In the genomic region with DNA sequence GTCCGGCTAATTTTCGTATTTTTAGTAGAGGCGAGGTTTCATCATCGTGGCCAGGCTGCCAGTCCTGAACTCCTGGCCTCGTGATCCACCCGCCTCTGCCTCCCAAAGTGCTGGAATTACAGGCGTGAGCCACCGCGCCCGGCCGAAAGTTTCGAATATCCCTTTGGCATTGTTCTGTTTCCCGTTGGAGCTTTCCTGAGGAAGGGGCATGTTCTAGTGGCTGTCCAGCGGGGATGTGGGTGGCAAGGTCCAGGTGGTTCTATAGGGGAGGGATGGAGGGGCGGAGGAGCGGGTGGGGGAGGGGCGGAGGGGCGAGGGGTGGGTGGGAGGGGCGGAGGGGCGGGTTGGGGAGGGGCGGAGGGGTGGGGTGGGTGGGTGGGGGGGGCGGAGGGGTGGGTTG, we compare ENCODE assay signal across 15 cellular contexts. TPM values are rescaled to one million over a fixed set of nuclear protein-coding genes. Genes with fewer than 3 reads are reported as not detected.
A peak's percentile ranks its signal among the peaks of the same experiment; 100 is the strongest.
DNase-seq lines count a peak whose midpoint lies in the region; ATAC-seq and TF ChIP-seq lines count a peak whose summit lies in the region.
"Had no signal": no experiment of that assay in that cellular context is flagged by ENCODE, and none has a peak within 500 bp of the region (broad histone marks: within the 10 kb centered on the region; RNA-seq: fewer than 3 reads in every experiment).

No MANE protein-coding gene starts in this region.

- H3K4me3 ChIP-seq in mucosa of descending colon: no peak overlapping the region

- no peak overlapping the region for H2BK15ac ChIP-seq in H9 (ENCODE audit: low read depth, low read length)

- no peak overlapping the region for H3K56ac ChIP-seq in H9 (ENCODE audit: insufficient read length, low read depth, low read length)

- H4K5ac ChIP-seq in H9 (ENCODE audit: insufficient read length, low read depth, low read length): no peak overlapping the region

- H3T11ph ChIP-seq in H9 (ENCODE audit: low read length): no peak overlapping the region

- CTCF ChIA-PET in CD4-positive, alpha-beta T cell (lab: Charles Lee): no interaction called here
- CTCF ChIA-PET in activated CD8-positive, alpha-beta T cell treated with anti-CD3 and anti-CD28 coated beads, Interleukin-2, amount 10 ng/mL, durations not matched to agents 7 days and 5 days (lab: Charles Lee): no interaction called here

- no peak overlapping the region for H3K4ac ChIP-seq in H9 (ENCODE audit: low read depth, low read length)

- peaks cover 14% of the 10 kb centered on the region for H3K36me3 Mint-ChIP-seq in CD4-positive, alpha-beta T cell (ENCODE audit: low read depth)
- H3K36me3 Mint-ChIP-seq in H9 (ENCODE audit: insufficient read depth in 1 of 3, low read depth in 3 of 3): peaks cover 7 to 18% (median 12%) of the 10 kb centered on the region in 3 experiments
- peaks cover 3% of the 10 kb centered on the region for H3K36me3 Mint-ChIP-seq in activated CD8-positive, alpha-beta T cell treated with anti-CD3 and anti-CD28 coated beads, Interleukin-2, amount 10 ng/mL, durations not matched to agents 7 days and 5 days (ENCODE audit: low read depth)

- H3K23me2 ChIP-seq in H9 (ENCODE audit: insufficient read length, low read depth, low read length, poor library complexity, severe bottlenecking): peaks cover 15% of the 10 kb centered on the region

- no peak overlapping the region for H2AFZ ChIP-seq in H9 (ENCODE audit: low read length)

- H2BK20ac ChIP-seq in H9 (ENCODE audit: low read depth, low read length, poor library complexity, severe bottlenecking): no peak overlapping the region

- no peak overlapping the region for H3K4me2 ChIP-seq in H9 (ENCODE audit: insufficient read depth, insufficient read length, low read length)

- peak overlapping the region; percentile 56 for H3K4me3 Mint-ChIP-seq in CD4-positive, alpha-beta T cell
- no peak overlapping the region for H3K4me3 Mint-ChIP-seq in H9
- peak overlapping the region; percentile 48 for H3K4me3 Mint-ChIP-seq in activated CD8-positive, alpha-beta T cell treated with anti-CD3 and anti-CD28 coated beads, Interleukin-2, amount 10 ng/mL, durations not matched to agents 7 days and 5 days

- no peak overlapping the region for H2BK12ac ChIP-seq in H9 (ENCODE audit: insufficient read length, low read depth, low read length)

- ATAC-seq in CD4-positive, alpha-beta T cell (ENCODE audit: poor library complexity): no peak
- ATAC-seq in activated CD8-positive, alpha-beta T cell treated with anti-CD3 and anti-CD28 coated beads, Interleukin-2, amount 10 ng/mL, durations not matched to agents 7 days and 5 days: no peak
- ATAC-seq in mucosa of descending colon (no peak), GM21737 (IDR thresholded peaks at IDR 0.05; ENCODE audit: unreplicated experiment) (no peak), GM18520 (IDR thresholded peaks at IDR 0.05; ENCODE audit: unreplicated experiment) (no peak), GM21447 (IDR thresholded peaks at IDR 0.05; ENCODE audit: unreplicated experiment) (no peak)
- ATAC-seq: heart right ventricle had no signal

- no peaks in the 10 kb centered on the region for H3K9me3 ChIP-seq in CD4-positive, alpha-beta T cell (ENCODE audit: control insufficient read depth, low read length)
- no peaks in the 10 kb centered on the region for H3K9me3 ChIP-seq in H9 (ENCODE audit: control insufficient read depth, low read depth, low read length)
- H3K9me3 ChIP-seq in mucosa of descending colon: no peaks in the 10 kb centered on the region
- H3K9me3 ChIP-seq: ascending aorta, esophagus squamous epithelium, heart right ventricle, prostate gland, thyroid gland had no signal

- H2BK5ac ChIP-seq in H9 (ENCODE audit: insufficient read length, low read length): no peak overlapping the region

- no peak overlapping the region for H2BK120ac ChIP-seq in H9 (ENCODE audit: low read depth, low read length, poor library complexity, severe bottlenecking)

- H4K91ac ChIP-seq in H9 (ENCODE audit: insufficient read length, low read depth, low read length): no peak overlapping the region

- no CpG with 5 or more reads among the region's 22 CpGs for WGBS in H9 (ENCODE audit: extremely low coverage, insufficient read length, low lambda C conversion rate)

- H3K27ac ChIP-seq in CD4-positive, alpha-beta T cell (ENCODE audit: low read depth, low read length): no peak overlapping the region
- no peak overlapping the region for H3K27ac ChIP-seq in H9 (ENCODE audit: insufficient read length, low read depth, low read length)
- H3K27ac ChIP-seq: ascending aorta had no signal

- peaks cover 40% of the 10 kb centered on the region for H3K4me1 Mint-ChIP-seq in CD4-positive, alpha-beta T cell (ENCODE audit: low read depth)
- peaks cover 23 to 34% of the 10 kb centered on the region in 2 experiments for H3K4me1 Mint-ChIP-seq in H9
- H3K4me1 Mint-ChIP-seq in activated CD8-positive, alpha-beta T cell treated with anti-CD3 and anti-CD28 coated beads, Interleukin-2, amount 10 ng/mL, durations not matched to agents 7 days and 5 days (ENCODE audit: low read depth): peaks cover 29% of the 10 kb centered on the region

- H3K27me3 ChIP-seq in CD4-positive, alpha-beta T cell (ENCODE audit: control insufficient read depth, insufficient read depth, low read length): no peaks in the 10 kb centered on the region
- H3K27me3 ChIP-seq in H9 (ENCODE audit: insufficient read depth, low read length): no peaks in the 10 kb centered on the region
- H3K27me3 ChIP-seq: ascending aorta, esophagus squamous epithelium, heart right ventricle, thyroid gland had no signal

- peaks cover 3% of the 10 kb centered on the region for H3K79me1 ChIP-seq in H9 (ENCODE audit: insufficient read depth, low read depth, low read length, poor library complexity, severe bottlenecking)

- peak overlapping the region; percentile 85 for H3K27ac Mint-ChIP-seq in CD4-positive, alpha-beta T cell
- H3K27ac Mint-ChIP-seq in H9: no peak overlapping the region
- H3K27ac Mint-ChIP-seq in activated CD8-positive, alpha-beta T cell treated with anti-CD3 and anti-CD28 coated beads, Interleukin-2, amount 10 ng/mL, durations not matched to agents 7 days and 5 days: peak overlapping the region; percentile 68

- no peaks in the 10 kb centered on the region for H3K27me3 Mint-ChIP-seq in CD4-positive, alpha-beta T cell
- peaks cover 19% of the 10 kb centered on the region for H3K27me3 Mint-ChIP-seq in H9 (ENCODE audit: low read depth)
- H3K27me3 Mint-ChIP-seq in activated CD8-positive, alpha-beta T cell treated with anti-CD3 and anti-CD28 coated beads, Interleukin-2, amount 10 ng/mL, durations not matched to agents 7 days and 5 days (ENCODE audit: low read depth): no peaks in the 10 kb centered on the region

- no peak overlapping the region for H3K23ac ChIP-seq in H9 (ENCODE audit: insufficient read length, low read depth, low read length)

- H3K36me3 ChIP-seq in mucosa of descending colon (ENCODE audit: low read depth): no peaks in the 10 kb centered on the region
- H3K36me3 ChIP-seq: ascending aorta, esophagus squamous epithelium, heart right ventricle, prostate gland, thyroid gland had no signal

- H4K8ac ChIP-seq in H9 (replicated peaks; ENCODE audit: insufficient read length, low read depth, low read length): no peak overlapping the region

- H2AK5ac ChIP-seq in H9 (ENCODE audit: insufficient read length, low read length): no peak overlapping the region

- POLR2A ChIA-PET in CD4-positive, alpha-beta T cell (lab: Charles Lee): interaction anchor here (1.1 to 2.2 kb wide), 2 partner anchors 38 to 60 kb away, joined by 3 to 15 read pairs; no protein-coding TSS in a partner anchor
- POLR2A ChIA-PET in activated CD8-positive, alpha-beta T cell treated with anti-CD3 and anti-CD28 coated beads, Interleukin-2, amount 10 ng/mL, durations not matched to agents 7 days and 5 days (lab: Charles Lee): interaction anchor here (0.7 kb wide), 1 partner anchor 436 kb away, joined by 3 read pairs; no protein-coding TSS in a partner anchor

- no peak overlapping the region for H3K9ac ChIP-seq in H9 (ENCODE audit: extremely low read depth, insufficient read length, low read length)

- H3K14ac ChIP-seq in H9 (ENCODE audit: insufficient read depth, low read length): no peak overlapping the region

- H3K79me2 ChIP-seq in H9 (ENCODE audit: insufficient read depth, low read length): peaks cover 24% of the 10 kb centered on the region

- no peaks in the 10 kb centered on the region for H3K9me3 Mint-ChIP-seq in CD4-positive, alpha-beta T cell
- peaks cover 13% of the 10 kb centered on the region in 2 experiments for H3K9me3 Mint-ChIP-seq in H9
- H3K9me3 Mint-ChIP-seq in activated CD8-positive, alpha-beta T cell treated with anti-CD3 and anti-CD28 coated beads, Interleukin-2, amount 10 ng/mL, durations not matched to agents 7 days and 5 days (ENCODE audit: insufficient read depth): no peaks in the 10 kb centered on the region

- no peak for DNase-seq in CD4-positive, alpha-beta T cell
- DNase-seq in H9 (peak; percentile 29), mucosa of descending colon (peak in 2 of 3 donors; percentile 69 to 70), SKM-1 treated with dmso at 0.1 percent for 144 hours (lab: John Stamatoyannopoulos, UW; ENCODE audit: unreplicated experiment) (no peak)
- no peak for DNase-seq in activated CD8-positive, alpha-beta T cell treated with anti-CD3 and anti-CD28 coated beads, Interleukin-2, amount 10 ng/mL, durations not matched to agents 7 days and 5 days
- DNase-seq: esophagus squamous epithelium, heart right ventricle, kidney, NCI-H1092 had no signal

- no peaks in the 10 kb centered on the region; the same call in 1 of the 2 replicates for H3K4me1 ChIP-seq in H9 (ENCODE audit: insufficient read depth, low read length)
- peaks cover 19% of the 10 kb centered on the region for H3K4me1 ChIP-seq in mucosa of descending colon (ENCODE audit: low read depth)

- H3K18ac ChIP-seq in H9 (ENCODE audit: insufficient read length, low read depth, low read length): no peak overlapping the region

- H4K20me1 ChIP-seq in H9 (ENCODE audit: control insufficient read depth, insufficient read depth, insufficient read length): no peaks in the 10 kb centered on the region

- TF ChIP-seq CTCF in CD4-positive, alpha-beta T cell (IDR thresholded peaks at IDR 0.05): no peak
- TF ChIP-seq CTCF in H9 (conservative IDR thresholded peaks at IDR 0.05): no peak
- TF ChIP-seq CTCF in mucosa of descending colon (IDR thresholded peaks at IDR 0.05): no peak

- intact Hi-C loops in CD4-positive, alpha-beta T cell (cut with DNase I, micrococcal nuclease): loop anchor here (5.0 kb wide), 5 partner anchors 62 to 837 kb away; a partner anchor contains a TSS
- intact Hi-C loops in mucosa of descending colon (cut with DNase I, micrococcal nuclease): no loop called here

RNA-seq across cellular contexts. Expression of a gene that starts 2.1 kb away (rescaled TPM):
- total RNA-seq in CD4-positive, alpha-beta T cell: 10 to 100 TPM; 68.7 to 71.6 TPM
- total RNA-seq in H9 (2021) (715 and 719 TPM in 2 replicates), mucosa of descending colon (1,000 to 10,000 TPM in 1 of 3 donors, 100 to 1,000 TPM in 2; 695 to 1,536 (median 896) TPM)
- 100 to 1,000 TPM; 207 to 217 TPM for total RNA-seq in activated CD8-positive, alpha-beta T cell treated with anti-CD3 and anti-CD28 coated beads, Interleukin-2, amount 10 ng/mL, durations not matched to agents 7 days and 5 days

RNA-seq across cellular contexts. Expression of a gene that starts 19.4 kb away (rescaled TPM):
- 1 to 10 TPM; 2.1 TPM for total RNA-seq in CD4-positive, alpha-beta T cell
- total RNA-seq in H9 (2021): 3.7 and 4.1 TPM in 2 replicates
- total RNA-seq in activated CD8-positive, alpha-beta T cell treated with anti-CD3 and anti-CD28 coated beads, Interleukin-2, amount 10 ng/mL, durations not matched to agents 7 days and 5 days: 1 to 10 TPM in 1 of 2 experiments, under 1 TPM in 1; 0.84 to 1.3 TPM
- under 1 TPM; 0.12 to 0.89 (median 0.17) TPM for total RNA-seq in mucosa of descending colon
- total RNA-seq: ascending aorta, thyroid gland had no signal

RNA-seq across cellular contexts. Expression of a gene that starts 26.5 kb away (rescaled TPM):
- 10 to 100 TPM; 41.6 to 46.3 TPM for total RNA-seq in CD4-positive, alpha-beta T cell
- 0.64 and 0.66 TPM in 2 replicates for total RNA-seq in H9 (2021)
- 10 to 100 TPM; 86.9 to 87.3 TPM for total RNA-seq in activated CD8-positive, alpha-beta T cell treated with anti-CD3 and anti-CD28 coated beads, Interleukin-2, amount 10 ng/mL, durations not matched to agents 7 days and 5 days
- total RNA-seq in mucosa of descending colon: 1 to 10 TPM in 2 of 3 donors, under 1 TPM in 1; 0.76 to 1.4 (median 1.4) TPM
- total RNA-seq: ascending aorta had no signal

RNA-seq across cellular contexts. Expression of a gene that starts 38.8 kb away (rescaled TPM):
- total RNA-seq in CD4-positive, alpha-beta T cell: 10 to 100 TPM; 38.5 to 43.4 TPM
- 109 and 112 TPM in 2 replicates for total RNA-seq in H9 (2021)
- total RNA-seq in activated CD8-positive, alpha-beta T cell treated with anti-CD3 and anti-CD28 coated beads, Interleukin-2, amount 10 ng/mL, durations not matched to agents 7 days and 5 days: 10 to 100 TPM; 49.0 to 53.0 TPM
- total RNA-seq in mucosa of descending colon: 10 to 100 TPM; 64.6 to 78.0 (median 71.2) TPM

Comparison
In these comparisons a context has a peak if more than half of its experiments do, and no peak if none do; other contexts are left out.
1. DNase-seq: peak in H9 (single experiment) and mucosa of descending colon (2 of 3); none in CD4-positive, alpha-beta T cell (0 of 10), activated CD8-positive, alpha-beta T cell treated with anti-CD3 and anti-CD28 coated beads, Interleukin-2, amount 10 ng/mL, durations not matched to agents 7 days and 5 days (single experiment) and SKM-1 treated with dmso at 0.1 percent for 144 hours (single experiment).
2. H3K27ac Mint-ChIP-seq: peak in CD4-positive, alpha-beta T cell (single experiment) and activated CD8-positive, alpha-beta T cell treated with anti-CD3 and anti-CD28 coated beads, Interleukin-2, amount 10 ng/mL, durations not matched to agents 7 days and 5 days (single experiment); none in H9 (0 of 3).
3. H3K4me3 Mint-ChIP-seq: peak in CD4-positive, alpha-beta T cell (single experiment) and activated CD8-positive, alpha-beta T cell treated with anti-CD3 and anti-CD28 coated beads, Interleukin-2, amount 10 ng/mL, durations not matched to agents 7 days and 5 days (single experiment); none in H9 (0 of 2).
4. RNA of a gene that starts 26.5 kb away (total RNA-seq): 86.9 to 87.3 TPM in activated CD8-positive, alpha-beta T cell treated with anti-CD3 and anti-CD28 coated beads, Interleukin-2, amount 10 ng/mL, durations not matched to agents 7 days and 5 days and 41.6 to 46.3 TPM in CD4-positive, alpha-beta T cell; 0.76 to 1.4 TPM in mucosa of descending colon and 0.64 to 0.66 TPM in H9; every median in the first group is over 10 times any median in the second.
5. intact Hi-C loops: an anchor here in CD4-positive, alpha-beta T cell (5.0 kb wide); none called in mucosa of descending colon.